Comparison of ENCODE assay signal across 14 cellular contexts in the genomic region with DNA sequence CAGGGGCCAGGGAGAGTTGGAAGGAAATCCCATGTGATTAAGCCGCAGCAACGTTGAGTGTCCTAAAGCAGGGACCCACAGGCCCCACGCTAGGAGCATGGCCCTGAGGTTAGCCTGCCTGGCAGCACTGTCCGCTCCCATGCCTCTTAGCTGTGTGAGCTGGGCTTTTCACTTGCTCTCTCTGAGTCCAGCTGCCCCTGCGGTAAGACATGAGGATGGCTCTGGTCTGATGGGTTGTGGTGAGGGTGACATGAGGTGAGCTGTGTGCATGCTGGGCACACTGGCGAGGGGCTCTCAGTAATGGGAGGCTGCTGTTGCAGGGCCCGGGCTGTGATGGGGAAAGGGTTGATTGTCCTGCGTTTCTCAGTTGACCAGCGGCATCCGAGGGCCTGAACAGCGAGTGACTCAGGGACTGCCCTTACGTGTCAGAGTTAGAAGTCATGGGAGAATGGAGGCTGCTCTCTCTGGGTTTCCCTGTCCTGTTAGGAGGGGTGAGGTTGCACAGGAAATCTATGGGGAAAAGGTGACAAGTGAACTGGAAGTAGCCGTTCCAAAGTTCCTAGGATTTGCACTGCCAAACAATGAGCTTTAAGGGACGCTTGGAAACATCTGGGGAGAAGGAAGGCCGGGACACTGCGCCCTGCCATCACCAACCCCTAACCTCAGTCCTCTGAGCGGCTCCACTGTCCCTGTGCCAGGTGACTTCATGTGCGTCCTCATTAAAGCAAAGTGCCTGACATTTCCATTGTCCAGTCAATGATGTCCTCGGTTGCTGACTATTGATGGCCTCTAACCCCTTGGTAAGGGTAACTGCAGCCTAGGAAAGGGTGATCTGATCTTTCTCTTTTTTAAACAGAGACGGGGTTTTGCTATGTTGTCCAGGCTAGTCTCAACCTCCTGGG.
"Had no signal": no experiment of that assay in that cellular context is flagged by ENCODE, and none has a peak within 500 bp of the region (broad histone marks: within the 10 kb centered on the region; RNA-seq: fewer than 3 reads in every experiment).

No MANE protein-coding gene starts in this region.

- H3K9me3 ChIP-seq: ascending aorta, heart left ventricle, pancreas, vagina had no signal

- H3K4me3 ChIP-seq: ascending aorta, heart left ventricle, pancreas, tibial nerve, vagina had no signal

- H3K27ac ChIP-seq: ascending aorta, foreskin keratinocyte, heart left ventricle, pancreas, tibial nerve, vagina, VCaP had no signal

- H3K4me3 Mint-ChIP-seq: natural killer cell treated with Interleukin-12 subunit alpha and Interleukin-12 subunit beta and Interleukin-15 and Interleukin-18, amount 100 ng/mL, for 72 hours had no signal

- H3K27ac Mint-ChIP-seq: activated T-helper 2 cell treated with anti-CD3 and anti-CD28 coated beads, Interferon-gamma antibody, Interleukin-2, Interleukin-4, amounts not matched to agents 10 μg/mL and 5 μg/mL and 100 μg/mL, durations not matched to agents 14 hours and 24 hours and 36 hours; natural killer cell treated with Interleukin-12 subunit alpha and Interleukin-12 subunit beta and Interleukin-15 and Interleukin-18, amount 100 ng/mL, for 72 hours had no signal

- H3K4me1 ChIP-seq: ascending aorta, foreskin keratinocyte, heart left ventricle, pancreas, tibial nerve, vagina had no signal

- ATAC-seq: foreskin keratinocyte, heart left ventricle, pancreas had no signal

- H3K27me3 ChIP-seq: ascending aorta, foreskin keratinocyte, heart left ventricle, pancreas, tibial nerve, vagina had no signal

- H3K36me3 Mint-ChIP-seq: natural killer cell treated with Interleukin-12 subunit alpha and Interleukin-12 subunit beta and Interleukin-15 and Interleukin-18, amount 100 ng/mL, for 72 hours had no signal

- H3K9me3 Mint-ChIP-seq: activated T-helper 2 cell treated with anti-CD3 and anti-CD28 coated beads, Interferon-gamma antibody, Interleukin-2, Interleukin-4, amounts not matched to agents 10 μg/mL and 5 μg/mL and 100 μg/mL, durations not matched to agents 14 hours and 24 hours and 36 hours; natural killer cell treated with Interleukin-12 subunit alpha and Interleukin-12 subunit beta and Interleukin-15 and Interleukin-18, amount 100 ng/mL, for 72 hours had no signal

- DNase-seq: activated CD4-positive, alpha-beta T cell treated with anti-CD3 and anti-CD28 coated beads for 4 hours; activated CD8-positive, alpha-beta memory T cell treated with anti-CD3 and anti-CD28 coated beads for 24 hours; foreskin keratinocyte; heart left ventricle; pancreas; retina; stimulated activated CD4-positive, alpha-beta T cell treated with anti-CD3 and anti-CD28 coated beads, Interleukin-4, amount 100 ng/mL, for 4 hours; T-helper 9 cell had no signal

- H3K36me3 ChIP-seq: heart left ventricle, pancreas, vagina had no signal

- H3K27me3 Mint-ChIP-seq: natural killer cell treated with Interleukin-12 subunit alpha and Interleukin-12 subunit beta and Interleukin-15 and Interleukin-18, amount 100 ng/mL, for 72 hours had no signal
